In the genomic region with DNA sequence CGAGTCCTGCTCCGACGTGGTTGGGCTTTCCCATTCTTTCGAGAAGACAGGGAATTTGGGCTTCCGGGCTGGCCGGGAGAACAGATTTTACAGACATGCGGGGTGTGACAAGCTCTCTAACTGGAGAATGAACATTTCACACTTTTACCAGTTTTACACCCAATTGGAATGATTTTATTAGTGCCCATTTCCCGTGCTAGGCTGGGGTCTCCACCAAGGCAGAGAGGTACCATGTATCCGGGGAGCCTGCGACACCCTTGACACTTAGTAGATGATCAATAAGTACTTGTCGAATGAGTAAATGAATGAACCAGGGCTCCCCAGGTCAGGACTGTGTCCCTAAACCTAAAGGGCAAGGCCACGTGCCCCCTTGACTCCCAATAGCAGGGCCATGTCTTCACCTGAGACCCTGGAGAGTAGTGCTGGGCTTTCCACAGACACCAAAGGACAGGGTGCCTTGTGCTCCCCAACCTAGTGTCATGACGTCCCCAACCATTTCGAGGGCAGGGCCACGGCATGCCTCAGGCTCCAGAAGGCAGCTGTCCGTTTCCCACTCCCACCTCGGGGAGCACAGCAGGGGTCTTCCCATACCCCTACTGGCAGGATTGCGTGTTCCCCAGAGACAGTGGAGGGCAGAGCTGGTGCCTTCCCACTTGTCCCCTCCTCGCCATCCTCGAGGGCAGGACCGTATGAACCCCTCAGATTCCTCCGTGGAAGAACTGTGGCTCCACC, we compare ENCODE assay signal across 1 cellular context.
TF ChIP-seq lines count a peak whose summit lies in the region.

No MANE protein-coding gene starts in this region.

TF ChIP-seq in GM23338, 12 proteins besides CTCF, POLR2A, EP300 and RAD21 (continued from another document):
- TF ChIP-seq, protein P1, sequence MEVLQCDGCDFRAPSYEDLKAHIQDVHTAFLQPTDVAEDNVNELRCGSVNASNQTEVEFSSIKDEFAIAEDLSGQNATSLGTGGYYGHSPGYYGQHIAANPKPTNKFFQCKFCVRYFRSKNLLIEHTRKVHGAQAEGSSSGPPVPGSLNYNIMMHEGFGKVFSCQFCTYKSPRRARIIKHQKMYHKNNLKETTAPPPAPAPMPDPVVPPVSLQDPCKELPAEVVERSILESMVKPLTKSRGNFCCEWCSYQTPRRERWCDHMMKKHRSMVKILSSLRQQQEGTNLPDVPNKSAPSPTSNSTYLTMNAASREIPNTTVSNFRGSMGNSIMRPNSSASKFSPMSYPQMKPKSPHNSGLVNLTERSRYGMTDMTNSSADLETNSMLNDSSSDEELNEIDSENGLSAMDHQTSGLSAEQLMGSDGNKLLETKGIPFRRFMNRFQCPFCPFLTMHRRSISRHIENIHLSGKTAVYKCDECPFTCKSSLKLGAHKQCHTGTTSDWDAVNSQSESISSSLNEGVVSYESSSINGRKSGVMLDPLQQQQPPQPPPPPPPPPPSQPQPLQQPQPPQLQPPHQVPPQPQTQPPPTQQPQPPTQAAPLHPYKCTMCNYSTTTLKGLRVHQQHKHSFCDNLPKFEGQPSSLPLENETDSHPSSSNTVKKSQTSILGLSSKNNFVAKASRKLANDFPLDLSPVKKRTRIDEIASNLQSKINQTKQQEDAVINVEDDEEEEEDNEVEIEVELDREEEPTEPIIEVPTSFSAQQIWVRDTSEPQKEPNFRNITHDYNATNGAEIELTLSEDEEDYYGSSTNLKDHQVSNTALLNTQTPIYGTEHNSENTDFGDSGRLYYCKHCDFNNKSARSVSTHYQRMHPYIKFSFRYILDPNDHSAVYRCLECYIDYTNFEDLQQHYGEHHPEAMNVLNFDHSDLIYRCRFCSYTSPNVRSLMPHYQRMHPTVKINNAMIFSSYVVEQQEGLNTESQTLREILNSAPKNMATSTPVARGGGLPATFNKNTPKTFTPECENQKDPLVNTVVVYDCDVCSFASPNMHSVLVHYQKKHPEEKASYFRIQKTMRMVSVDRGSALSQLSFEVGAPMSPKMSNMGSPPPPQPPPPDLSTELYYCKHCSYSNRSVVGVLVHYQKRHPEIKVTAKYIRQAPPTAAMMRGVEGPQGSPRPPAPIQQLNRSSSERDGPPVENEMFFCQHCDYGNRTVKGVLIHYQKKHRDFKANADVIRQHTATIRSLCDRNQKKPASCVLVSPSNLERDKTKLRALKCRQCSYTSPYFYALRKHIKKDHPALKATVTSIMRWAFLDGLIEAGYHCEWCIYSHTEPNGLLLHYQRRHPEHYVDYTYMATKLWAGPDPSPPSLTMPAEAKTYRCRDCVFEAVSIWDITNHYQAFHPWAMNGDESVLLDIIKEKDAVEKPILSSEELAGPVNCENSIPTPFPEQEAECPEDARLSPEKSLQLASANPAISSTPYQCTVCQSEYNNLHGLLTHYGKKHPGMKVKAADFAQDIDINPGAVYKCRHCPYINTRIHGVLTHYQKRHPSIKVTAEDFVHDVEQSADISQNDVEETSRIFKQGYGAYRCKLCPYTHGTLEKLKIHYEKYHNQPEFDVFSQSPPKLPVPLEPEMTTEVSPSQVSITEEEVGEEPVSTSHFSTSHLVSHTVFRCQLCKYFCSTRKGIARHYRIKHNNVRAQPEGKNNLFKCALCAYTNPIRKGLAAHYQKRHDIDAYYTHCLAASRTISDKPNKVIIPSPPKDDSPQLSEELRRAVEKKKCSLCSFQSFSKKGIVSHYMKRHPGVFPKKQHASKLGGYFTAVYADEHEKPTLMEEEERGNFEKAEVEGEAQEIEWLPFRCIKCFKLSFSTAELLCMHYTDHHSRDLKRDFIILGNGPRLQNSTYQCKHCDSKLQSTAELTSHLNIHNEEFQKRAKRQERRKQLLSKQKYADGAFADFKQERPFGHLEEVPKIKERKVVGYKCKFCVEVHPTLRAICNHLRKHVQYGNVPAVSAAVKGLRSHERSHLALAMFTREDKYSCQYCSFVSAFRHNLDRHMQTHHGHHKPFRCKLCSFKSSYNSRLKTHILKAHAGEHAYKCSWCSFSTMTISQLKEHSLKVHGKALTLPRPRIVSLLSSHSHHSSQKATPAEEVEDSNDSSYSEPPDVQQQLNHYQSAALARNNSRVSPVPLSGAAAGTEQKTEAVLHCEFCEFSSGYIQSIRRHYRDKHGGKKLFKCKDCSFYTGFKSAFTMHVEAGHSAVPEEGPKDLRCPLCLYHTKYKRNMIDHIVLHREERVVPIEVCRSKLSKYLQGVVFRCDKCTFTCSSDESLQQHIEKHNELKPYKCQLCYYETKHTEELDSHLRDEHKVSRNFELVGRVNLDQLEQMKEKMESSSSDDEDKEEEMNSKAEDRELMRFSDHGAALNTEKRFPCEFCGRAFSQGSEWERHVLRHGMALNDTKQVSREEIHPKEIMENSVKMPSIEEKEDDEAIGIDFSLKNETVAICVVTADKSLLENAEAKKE (CRISPR knock-in tag; IDR thresholded peaks at IDR 0.05) = no peak
- TF ChIP-seq EZH2phosphoT487 (IDR thresholded peaks at IDR 0.05; ENCODE audit: unreplicated experiment) = no peak
- no peak for TF ChIP-seq CREB1 (CRISPR knock-in tag; IDR thresholded peaks at IDR 0.05; ENCODE audit: low read depth)
- TF ChIP-seq JUNB (IDR thresholded peaks at IDR 0.05; ENCODE audit: unreplicated experiment) = no peak
- no peak for TF ChIP-seq EZH2 (IDR thresholded peaks at IDR 0.05; ENCODE audit: low read depth, unreplicated experiment)
- no peak for TF ChIP-seq NANOG (IDR thresholded peaks at IDR 0.05; ENCODE audit: borderline replicate concordance)
- no peak for TF ChIP-seq ZNF331 (CRISPR knock-in tag; IDR thresholded peaks at IDR 0.05; ENCODE audit: low read depth)
- TF ChIP-seq REST (IDR thresholded peaks at IDR 0.05; ENCODE audit: unreplicated experiment) = no peak
- no peak for TF ChIP-seq STAT1 (IDR thresholded peaks at IDR 0.05; ENCODE audit: unreplicated experiment)
- TF ChIP-seq ETS1 (IDR thresholded peaks at IDR 0.05) = no peak
TF ChIP-seq in GM23338: peak in this region for 0.
